Comparison of ENCODE assay signal across 16 cellular contexts in genomic region chr6:22029169-22029568, GRCh38.
DNase-seq lines count a peak whose midpoint lies in the region; ATAC-seq and TF ChIP-seq lines count a peak whose summit lies in the region.
"Had no signal": no experiment of that assay in that cellular context is flagged by ENCODE, and none has a peak within 500 bp of the region (broad histone marks: within the 10 kb centered on the region; RNA-seq: fewer than 3 reads in every experiment).

No MANE protein-coding gene starts in this region.

- H3K4me3 ChIP-seq in BJ (ENCODE audit: low read depth, low read length): no peak overlapping the region
- no peak overlapping the region for H3K4me3 ChIP-seq in esophagus squamous epithelium
- H3K4me3 ChIP-seq: pancreas had no signal

- no peaks in the 10 kb centered on the region for H3K9me3 ChIP-seq in esophagus squamous epithelium
- H3K9me3 ChIP-seq: pancreas had no signal

- ATAC-seq in HG03045 (IDR thresholded peaks at IDR 0.05; ENCODE audit: unreplicated experiment): no peak
- no peak for ATAC-seq in GM18519 (IDR thresholded peaks at IDR 0.05; ENCODE audit: low FRiP score, unreplicated experiment)
- no peak for ATAC-seq in HG02852 (IDR thresholded peaks at IDR 0.05; ENCODE audit: unreplicated experiment)
- ATAC-seq: pancreas had no signal

- DNase-seq in BJ (ENCODE audit: low read depth): peak; percentile 14
- peak; percentile 50 for DNase-seq in M059J (ENCODE audit: low read depth)
- DNase-seq in esophagus squamous epithelium (lab: John Stamatoyannopoulos, UW): no peak
- peak; percentile 7 for DNase-seq in pons (ENCODE audit: low spot score)
- no peak for DNase-seq in dermis blood vessel endothelial cell
- DNase-seq: activated naive CD4-positive, alpha-beta T cell treated with anti-CD3 and anti-CD28 coated beads, Interleukin-2, amount 10 ng/mL, durations not matched to agents 7 days and 5 days; Karpas-422; mesenchymal stem cell; NCI-H2081 treated with DMSO at 0.1 percent for 48 hours; pancreas; SHP77 treated with DMSO at 0.1 percent for 48 hours; stimulated activated CD4-positive, alpha-beta T cell treated with anti-CD3 and anti-CD28 coated beads, Interleukin-1b, Interleukin-23, amount 100 ng/mL, for 48 hours had no signal

- intact Hi-C loops in esophagus squamous epithelium (cut with DNase I): no loop called here

- H3K36me3 ChIP-seq in BJ (ENCODE audit: control insufficient read depth, insufficient read depth, low read length) (no peaks in the 10 kb centered on the region), esophagus squamous epithelium (no peaks in the 10 kb centered on the region)
- H3K36me3 ChIP-seq: pancreas had no signal

- peaks cover 0 to 42% (median 12%) of the 10 kb centered on the region in 3 donors for H3K4me1 ChIP-seq in esophagus squamous epithelium
- H3K4me1 ChIP-seq: pancreas had no signal

- no peak for TF ChIP-seq POLR2A in esophagus squamous epithelium (IDR thresholded peaks at IDR 0.05)

- WGBS in esophagus squamous epithelium, 2 donors: 31 to 36% methylated on average over 2 of the region's 2 CpGs

- POLR2A ChIA-PET in BJ (lab: Charles Lee): no interaction called here

- no peaks in the 10 kb centered on the region; the same call in 1 of the 2 replicates for H3K27me3 ChIP-seq in BJ (ENCODE audit: control insufficient read depth, insufficient read depth, low read length)
- no peaks in the 10 kb centered on the region for H3K27me3 ChIP-seq in esophagus squamous epithelium
- H3K27me3 ChIP-seq: pancreas had no signal

- peak overlapping the region in 3 of 4 donors; percentile 5 to 45 (median 8) for H3K27ac ChIP-seq in esophagus squamous epithelium
- H3K27ac ChIP-seq: C4-2B, pancreas had no signal

- no peak for TF ChIP-seq CTCF in BJ (IDR thresholded peaks at IDR 0.05; ENCODE audit: insufficient read depth, low read depth, low read length)
- no peak for TF ChIP-seq CTCF in esophagus squamous epithelium (IDR thresholded peaks at IDR 0.05)

- CTCF ChIA-PET in BJ (lab: Yijun Ruan, JAX): no interaction called here

Comparison
In these comparisons a context has a peak if more than half of its experiments do, and no peak if none do; other contexts are left out.
1. DNase-seq: peak in BJ (single experiment), M059J (single experiment) and pons (single experiment); none in esophagus squamous epithelium (single experiment) and dermis blood vessel endothelial cell (single experiment).